In genomic region chr20:35276408-35276807, GRCh38 we compare ENCODE assay signal across 8 cellular contexts. TPM values are rescaled to one million over a fixed set of nuclear protein-coding genes. Genes with fewer than 3 reads are reported as not detected.
DNase-seq lines count a peak whose midpoint lies in the region; ATAC-seq, FAIRE-seq and TF ChIP-seq lines count a peak whose summit lies in the region.
"Had no signal": no experiment of that assay in that cellular context is flagged by ENCODE, and none has a peak within 500 bp of the region (broad histone marks: within the 10 kb centered on the region; RNA-seq: fewer than 3 reads in every experiment).

No MANE protein-coding gene starts in this region.

- H3K4me3 ChIP-seq in GM23338 (peak overlapping the region; percentile 83), fibroblast of pulmonary artery (replicated peaks; ENCODE audit: low read depth, low read length) (peak overlapping the region; percentile 86), smooth muscle cell (peak overlapping the region; percentile 90), pancreas (peak overlapping the region in 2 of 4 donors; percentile 64 to 78)

- H3K4me2 ChIP-seq in GM23338: peak overlapping the region; percentile 97; the same call in 1 of the 2 replicates
- peak overlapping the region; percentile 97 for H3K4me2 ChIP-seq in smooth muscle cell

- WGBS in smooth muscle cell (ENCODE audit: low lambda C conversion rate): 97% methylated on average over 6 of the region's 6 CpGs
- WGBS in pancreas, 2 donors: 86 to 92% methylated on average over 6 of the region's 6 CpGs

- H3K27ac ChIP-seq in GM23338 (ENCODE audit: low read depth): no peak overlapping the region
- peak overlapping the region; percentile 89 for H3K27ac ChIP-seq in smooth muscle cell (ENCODE audit: low read depth)
- peak overlapping the region in 1 of 4 donors; percentile 98 for H3K27ac ChIP-seq in pancreas

- H3K9ac ChIP-seq in smooth muscle cell (ENCODE audit: low read depth): peak overlapping the region; percentile 86

- H3K36me3 ChIP-seq in GM23338 (ENCODE audit: insufficient read depth) (peaks cover 4% of the 10 kb centered on the region; the same call in 1 of the 2 replicates), smooth muscle cell (ENCODE audit: low read depth) (no peaks in the 10 kb centered on the region), pancreas (peaks cover 5 to 25% (median 19%) of the 10 kb centered on the region in 3 donors)

- H3K27ac Mint-ChIP-seq in GM23338 (no peak overlapping the region), T-helper 17 cell (peak overlapping the region; percentile 98)

- H3K27me3 ChIP-seq in GM23338 (ENCODE audit: insufficient read depth) (no peaks in the 10 kb centered on the region), smooth muscle cell (ENCODE audit: low read depth) (no peaks in the 10 kb centered on the region), pancreas (no peaks in the 10 kb centered on the region)

- ATAC-seq in GM23338 (no peak), T-helper 17 cell (no peak), HG02884 (IDR thresholded peaks at IDR 0.05; ENCODE audit: unreplicated experiment) (no peak), pancreas (no peak)
- ATAC-seq: left lobe of liver had no signal

- peaks cover 37% of the 10 kb centered on the region for H3K27me3 Mint-ChIP-seq in GM23338 (ENCODE audit: insufficient read depth, low read depth, poor library complexity)
- no peaks in the 10 kb centered on the region for H3K27me3 Mint-ChIP-seq in T-helper 17 cell

- DNase-seq in GM23338 (ENCODE audit: low spot score) (no peak), T-helper 17 cell (no peak), fibroblast of pulmonary artery (ENCODE audit: low read depth) (no peak), smooth muscle cell (lab: John Stamatoyannopoulos, UW; ENCODE audit: unreplicated experiment) (no peak), RKO (ENCODE audit: low spot score) (no peak), pancreas (no peak)

- H3K4me1 Mint-ChIP-seq in GM23338: peaks cover 11% of the 10 kb centered on the region; the same call in 2 of the 3 replicates
- peaks cover 14% of the 10 kb centered on the region for H3K4me1 Mint-ChIP-seq in T-helper 17 cell

- H3K9me3 Mint-ChIP-seq in GM23338: no peaks in the 10 kb centered on the region; the same call in 2 of the 3 replicates

- no peaks in the 10 kb centered on the region for H3K9me2 ChIP-seq in GM23338 (ENCODE audit: insufficient read depth)

- H3K4me1 ChIP-seq in GM23338 (ENCODE audit: insufficient read depth) (peaks cover 11% of the 10 kb centered on the region; the same call in 1 of the 2 replicates), smooth muscle cell (ENCODE audit: low read depth) (no peaks in the 10 kb centered on the region), pancreas (peaks cover 0 to 14% (median 6%) of the 10 kb centered on the region in 3 donors)

- H3F3A ChIP-seq in GM23338 (replicated peaks; ENCODE audit: low read depth): peaks cover 33% of the 10 kb centered on the region
- peaks cover 21% of the 10 kb centered on the region for H3F3A ChIP-seq in smooth muscle cell (ENCODE audit: low read depth)

- intact Hi-C loops in pancreas (cut with DNase I): loop anchor here in 1 of 3 donors (10.0 kb wide), 1 partner anchor 432 kb away; no protein-coding TSS in a partner anchor

- H3K79me2 ChIP-seq in GM23338 (replicated peaks; ENCODE audit: insufficient read depth): peaks cover 12% of the 10 kb centered on the region
- H3K79me2 ChIP-seq in smooth muscle cell (ENCODE audit: low read depth): peaks cover 17% of the 10 kb centered on the region

- H3K9me3 ChIP-seq in T-helper 17 cell (ENCODE audit: control insufficient read depth, low read length, poor library complexity, severe bottlenecking): no peaks in the 10 kb centered on the region
- no peaks in the 10 kb centered on the region for H3K9me3 ChIP-seq in smooth muscle cell (replicated peaks; ENCODE audit: low read depth)
- H3K9me3 ChIP-seq in pancreas: no peaks in the 10 kb centered on the region

- no peak overlapping the region for H2AFZ ChIP-seq in GM23338
- no peak overlapping the region for H2AFZ ChIP-seq in smooth muscle cell (ENCODE audit: low read depth)

- FAIRE-seq in pancreas (lab: Jason Lieb, UNC): no peak

- H4K20me1 ChIP-seq in GM23338 (replicated peaks; ENCODE audit: insufficient read depth) (0 out of 2 replicates have a peak, but pooled peaks cover 9% of the 10 kb centered on the region), smooth muscle cell (ENCODE audit: low read depth) (peaks cover 11% of the 10 kb centered on the region)

- TF ChIP-seq CTCF in GM23338 (conservative IDR thresholded peaks at IDR 0.05; ENCODE audit: low read depth in 2 of 2): no peak
- TF ChIP-seq CTCF in fibroblast of pulmonary artery (IDR thresholded peaks at IDR 0.05; ENCODE audit: low read length, missing control alignments): no peak
- TF ChIP-seq CTCF in smooth muscle cell (IDR thresholded peaks at IDR 0.05; ENCODE audit: borderline replicate concordance, insufficient read depth, poor library complexity, severe bottlenecking): no peak
- no peak for TF ChIP-seq CTCF in pancreas (IDR thresholded peaks at IDR 0.05)

- H3K36me3 Mint-ChIP-seq in GM23338 (ENCODE audit: low read depth) (peaks cover 32% of the 10 kb centered on the region), T-helper 17 cell (ENCODE audit: low read depth) (peaks cover 2% of the 10 kb centered on the region)

- H3K4me3 Mint-ChIP-seq in GM23338: peak overlapping the region; percentile 86; the same call in 2 of the 3 replicates
- peak overlapping the region; percentile 98 for H3K4me3 Mint-ChIP-seq in T-helper 17 cell

TF ChIP-seq in GM23338, 12 proteins besides CTCF, POLR2A, EP300 and RAD21 (continues in another document):
- TF ChIP-seq JUNB (IDR thresholded peaks at IDR 0.05; ENCODE audit: unreplicated experiment): no peak

RNA-seq across cellular contexts. Expression of gene MMP24OS, which starts 1.5 kb away (rescaled TPM):
- 10.5 and 14.6 TPM in 2 replicates for total RNA-seq in GM23338 (2014; rRNA removed; shearing (Covaris generic))
- polyA plus RNA-seq in GM23338 (2016; fragmentation: Nextera tagmentation; extraction: Ambion mirVana): 25.4 and 31.6 TPM in 2 replicates
- total RNA-seq in T-helper 17 cell: 10 to 100 TPM; 60.8 to 64.4 TPM
- total RNA-seq in smooth muscle cell: 14.3 and 22.7 TPM in 2 replicates
- polyA plus RNA-seq in smooth muscle cell: 43.7 and 44.7 TPM in 2 replicates
- 10 to 100 TPM; 28.9 to 49.9 (median 44.4) TPM for total RNA-seq in pancreas
- 10 to 100 TPM; 53.7 to 74.9 TPM for polyA plus RNA-seq in pancreas

RNA-seq across cellular contexts. Expression of gene EIF6, which starts 8.2 kb away (rescaled TPM):
- total RNA-seq in GM23338 (2014; rRNA removed; shearing (Covaris generic)): 149 and 152 TPM in 2 replicates
- polyA plus RNA-seq in GM23338 (2016; fragmentation: Nextera tagmentation; extraction: Ambion mirVana) (215 and 220 TPM in 2 replicates), smooth muscle cell (179 and 251 TPM in 2 replicates), pancreas (10 to 100 TPM; 61.3 to 79.4 TPM)
- total RNA-seq in T-helper 17 cell (10 to 100 TPM; 39.4 to 43.6 TPM), smooth muscle cell (76.4 and 110 TPM in 2 replicates), pancreas (10 to 100 TPM; 30.6 to 59.2 (median 45.5) TPM)

RNA-seq across cellular contexts. Expression of gene FAM83C, which starts 15.8 kb away (rescaled TPM):
- total RNA-seq in GM23338 (2014; rRNA removed; shearing (Covaris generic)): 0.10 TPM in 1 of 2 replicates, not detected in the other
- not detected in 2 replicates for polyA plus RNA-seq in GM23338 (2016; fragmentation: Nextera tagmentation; extraction: Ambion mirVana)
- total RNA-seq in T-helper 17 cell: not detected
- total RNA-seq in smooth muscle cell: 0.27 and 0.49 TPM in 2 replicates
- polyA plus RNA-seq in smooth muscle cell: 0.05 TPM in 1 of 2 replicates, not detected in the other
- not detected for total RNA-seq in pancreas
- polyA plus RNA-seq in pancreas: not detected
- total RNA-seq: left lobe of liver had no signal

RNA-seq across cellular contexts. Expression of gene MMP24, which starts 49.9 kb away (rescaled TPM):
- 24.5 and 27.3 TPM in 2 replicates for total RNA-seq in GM23338 (2014; rRNA removed; shearing (Covaris generic))
- polyA plus RNA-seq in GM23338 (2016; fragmentation: Nextera tagmentation; extraction: Ambion mirVana): 1.8 and 2.0 TPM in 2 replicates
- under 1 TPM; 0.15 to 0.16 TPM for total RNA-seq in T-helper 17 cell
- 0.09 and 0.45 TPM in 2 replicates for total RNA-seq in smooth muscle cell
- polyA plus RNA-seq in smooth muscle cell: 0.03 and 0.97 TPM in 2 replicates
- total RNA-seq in pancreas: 1 to 10 TPM; 2.0 to 5.8 (median 3.8) TPM
- 1 to 10 TPM; 6.5 to 7.3 TPM for polyA plus RNA-seq in pancreas
